ENCODE assay signal across 14 cellular contexts in genomic region chr1:9726905-9727595, GRCh38.
DNase-seq lines count a peak whose midpoint lies in the region; ATAC-seq, FAIRE-seq and TF ChIP-seq lines count a peak whose summit lies in the region.
"Had no signal": no experiment of that assay in that cellular context is flagged by ENCODE, and none has a peak within 500 bp of the region (broad histone marks: within the 10 kb centered on the region; RNA-seq: fewer than 3 reads in every experiment).

No MANE protein-coding gene starts in this region.

- no peak overlapping the region for H3K9ac ChIP-seq in HepG2 (ENCODE audit: insufficient read depth, low read depth, low read length)
- H3K9ac ChIP-seq: SK-N-SH had no signal

- H4K20me1 ChIP-seq in HepG2 (ENCODE audit: insufficient read depth, low read length) = no peaks in the 10 kb centered on the region

- H3K4me3 ChIP-seq in HepG2 (replicated peaks in 1 of 3; ENCODE audit: insufficient read depth in 1 of 3, low read depth in 2 of 3, low read length in 3 of 3) (no peak overlapping the region), right lobe of liver (no peak overlapping the region), breast epithelium (no peak overlapping the region)
- H3K4me3 ChIP-seq in effector memory CD4-positive, alpha-beta T cell (ENCODE audit: insufficient read depth, low read depth, low read length, poor library complexity, severe bottlenecking) = no peak overlapping the region
- H3K4me3 ChIP-seq: PC-9 had no signal

- TF ChIP-seq CTCF in HepG2 (CRISPR knock-in tag; IDR thresholded peaks at IDR 0.05) = no peak
- no peak for TF ChIP-seq CTCF in right lobe of liver (IDR thresholded peaks at IDR 0.05)
- TF ChIP-seq CTCF in breast epithelium (IDR thresholded peaks at IDR 0.05) = no peak

- H3K4me1 ChIP-seq in HepG2 (ENCODE audit: insufficient read depth, low read length) = no peaks in the 10 kb centered on the region
- no peaks in the 10 kb centered on the region for H3K4me1 ChIP-seq in right lobe of liver
- peaks cover 34% of the 10 kb centered on the region for H3K4me1 ChIP-seq in effector memory CD4-positive, alpha-beta T cell (ENCODE audit: control insufficient read depth, insufficient read depth, low read length, poor library complexity, severe bottlenecking)
- H3K4me1 ChIP-seq in breast epithelium = no peaks in the 10 kb centered on the region

- WGBS in HepG2 (ENCODE audit: low lambda C conversion rate) = 85% methylated on average over 18 of the region's 25 CpGs
- 100% methylated on average over 2 of the region's 25 CpGs for WGBS in right lobe of liver (ENCODE audit: insufficient coverage, low coverage, low lambda C conversion rate, missing lambda C conversion rate)

- in situ Hi-C loops in HepG2 (cut with HindIII; ENCODE audit: extremely low pct_ligation_motif_present, low pct_unique_long_range_greater_than_20kb) = no loop called here

- BruUV-seq in HepG2 (replicated peaks; lab: Mats Ljungman, UMichigan) = no TSS peak

- ATAC-seq in HepG2 (no peak), right lobe of liver (no peak), GM18858 (IDR thresholded peaks at IDR 0.05; ENCODE audit: unreplicated experiment) (no peak)
- ATAC-seq: left cardiac atrium had no signal

- CTCF ChIA-PET in HepG2 (lab: Yijun Ruan, JAX; ENCODE audit: low intra/inter-chr PET ratio, low total read pairs) = no interaction called here

- H3K4me2 ChIP-seq in HepG2 (ENCODE audit: low read depth, low read length) = no peak overlapping the region
- H3K4me2 ChIP-seq: PC-9, SK-N-SH had no signal

- H3K9me3 ChIP-seq in HepG2 (ENCODE audit: low read length) = peaks cover 12% of the 10 kb centered on the region; the same call in 1 of the 2 replicates
- no peaks in the 10 kb centered on the region for H3K9me3 ChIP-seq in right lobe of liver
- H3K9me3 ChIP-seq in effector memory CD4-positive, alpha-beta T cell (ENCODE audit: control insufficient read depth, low read length) = no peaks in the 10 kb centered on the region
- peaks cover 0 to 7% of the 10 kb centered on the region in 2 donors for H3K9me3 ChIP-seq in breast epithelium
- H3K9me3 ChIP-seq: SK-N-SH had no signal

- H3K27me3 ChIP-seq in HepG2 (ENCODE audit: control insufficient read depth in 1 of 2, insufficient read depth in 2 of 2, low read length in 2 of 2) (no peaks in the 10 kb centered on the region), right lobe of liver (no peaks in the 10 kb centered on the region), breast epithelium (no peaks in the 10 kb centered on the region)
- H3K27me3 ChIP-seq in effector memory CD4-positive, alpha-beta T cell (replicated peaks; ENCODE audit: control insufficient read depth, insufficient read depth, low read length, poor library complexity, severe bottlenecking) = no peaks in the 10 kb centered on the region

- intact Hi-C loops in HepG2 (cut with micrococcal nuclease; ENCODE audit: unreplicated experiment) (no loop called here), right lobe of liver (cut with DNase I) (no loop called here), breast epithelium (cut with DNase I; ENCODE audit: low total_unique reads) (loop anchor here (1.0 kb wide), 1 partner anchor 16 kb away; no protein-coding TSS in a partner anchor)

- TF ChIP-seq RAD21 in HepG2 (CRISPR knock-in tag; IDR thresholded peaks at IDR 0.05) = no peak

- H2AFZ ChIP-seq in HepG2 (ENCODE audit: low read length) = no peak overlapping the region
- H2AFZ ChIP-seq: PC-9 had no signal

- H3K36me3 ChIP-seq in HepG2 (replicated peaks in 1 of 2; ENCODE audit: control insufficient read depth in 1 of 2, insufficient read depth in 2 of 2, low read length in 2 of 2) (peaks cover 46 to 78% of the 10 kb centered on the region in 2 experiments), right lobe of liver (peaks cover 0 to 11% (median 3%) of the 10 kb centered on the region in 4 donors), breast epithelium (peaks cover 5% of the 10 kb centered on the region)
- peaks cover 73% of the 10 kb centered on the region for H3K36me3 ChIP-seq in effector memory CD4-positive, alpha-beta T cell (ENCODE audit: control insufficient read depth, insufficient read depth, low read length)

- TF ChIP-seq EP300 in HepG2 (IDR thresholded peaks at IDR 0.05; ENCODE audit: low read depth in 2 of 2, low read length in 2 of 2) (no peak), HepG2 (CRISPR knock-in tag; IDR thresholded peaks at IDR 0.05; ENCODE audit: borderline replicate concordance) (no peak)

- TF ChIP-seq POLR2A in HepG2 (IDR thresholded peaks at IDR 0.05; ENCODE audit: insufficient read depth in 1 of 2, low read depth in 2 of 2, low read length in 2 of 2) (no peak), right lobe of liver (IDR thresholded peaks at IDR 0.05) (no peak), breast epithelium (IDR thresholded peaks at IDR 0.05) (no peak)

- POLR2A ChIA-PET in HepG2 (lab: Yijun Ruan, JAX) = interaction anchor here (1.3 kb wide), 1 partner anchor 9 kb away, joined by 4 read pairs; no protein-coding TSS in a partner anchor

- H3K79me2 ChIP-seq in HepG2 (ENCODE audit: insufficient read depth, low read length) = no peaks in the 10 kb centered on the region

- no peak for FAIRE-seq in HepG2 (lab: Jason Lieb, UNC)

- H3K27ac ChIP-seq in HepG2 (ENCODE audit: extremely low read length, insufficient read depth, low read length) (no peak overlapping the region), right lobe of liver (no peak overlapping the region), breast epithelium (no peak overlapping the region)
- peak overlapping the region; percentile 23 for H3K27ac ChIP-seq in effector memory CD4-positive, alpha-beta T cell (ENCODE audit: insufficient read depth, low read length, poor library complexity, severe bottlenecking)
- H3K27ac ChIP-seq: PC-9 had no signal

- DNase-seq in HepG2 (ENCODE audit: low spot score) (no peak), right lobe of liver (no peak), NCI-H510A treated with DMSO at 0.1 percent for 48 hours (lab: John Stamatoyannopoulos, UW) (peak; percentile 86), T1000 (lab: John Stamatoyannopoulos, UW) (no peak), breast epithelium (ENCODE audit: low spot score in 2 of 2) (no peak)
- DNase-seq in effector memory CD4-positive, alpha-beta T cell = no peak
- DNase-seq: DMS79; hippocampal formation; left cardiac atrium; NCI-H1694 treated with DMSO at 0.1 percent for 48 hours; PC-9; SK-N-SH; stimulated activated CD4-positive, alpha-beta T cell treated with anti-CD3 and anti-CD28 coated beads, Interleukin-12 subunit alpha, Interleukin-12 subunit beta, amount 100 ng/mL, for 4 hours had no signal

TF ChIP-seq in HepG2, 621 proteins besides CTCF, POLR2A, EP300 and RAD21:
- peak; percentile 31 for TF ChIP-seq AGO2 (optimal IDR thresholded peaks at IDR 0.05; ENCODE audit: low read depth, low read length)
- TF ChIP-seq GLMP (CRISPR knock-in tag; IDR thresholded peaks at IDR 0.05; ENCODE audit: borderline replicate concordance) = no peak
- no peak for TF ChIP-seq ZNF343 (CRISPR knock-in tag; IDR thresholded peaks at IDR 0.05)
- TF ChIP-seq ZNF619 (CRISPR knock-in tag; IDR thresholded peaks at IDR 0.05) = no peak
- no peak for TF ChIP-seq TFE3 (CRISPR knock-in tag; IDR thresholded peaks at IDR 0.05)
